3 cellular contexts compared by ENCODE assay signal in genomic region chr17:70045780-70046179, GRCh38. TPM values are rescaled to one million over a fixed set of nuclear protein-coding genes. Genes with fewer than 3 reads are reported as not detected.
"Had no signal": no experiment of that assay in that cellular context is flagged by ENCODE, and none has a peak within 500 bp of the region (broad histone marks: within the 10 kb centered on the region; RNA-seq: fewer than 3 reads in every experiment).

No MANE protein-coding gene starts in this region.

RNA-seq across cellular contexts. Expression of gene KCNJ16, which starts 29.2 kb away (rescaled TPM):
- total RNA-seq: dermis microvascular lymphatic vessel endothelial cell, esophagus mucosa, left ventricle myocardium inferior had no signal
